In genomic region chr18:50374170-50374752, GRCh38 we compare ENCODE assay signal across 8 cellular contexts. TPM values are rescaled to one million over a fixed set of nuclear protein-coding genes. Genes with fewer than 3 reads are reported as not detected.
DNase-seq lines count a peak whose midpoint lies in the region; ATAC-seq, FAIRE-seq and TF ChIP-seq lines count a peak whose summit lies in the region.

No MANE protein-coding gene starts in this region.

- H3K36me3 ChIP-seq in astrocyte (ENCODE audit: insufficient read depth, low read length) = no peaks in the 10 kb centered on the region
- no peaks in the 10 kb centered on the region for H3K36me3 ChIP-seq in suprapubic skin

- WGBS in suprapubic skin = 66% methylated on average over 8 of the region's 8 CpGs

- TF ChIP-seq CTCF in astrocyte (IDR thresholded peaks at IDR 0.05; ENCODE audit: insufficient read depth, low read depth, low read length) = no peak
- TF ChIP-seq CTCF in suprapubic skin (IDR thresholded peaks at IDR 0.05) = no peak
- TF ChIP-seq CTCF in GM13976 (IDR thresholded peaks at IDR 0.05; ENCODE audit: borderline replicate concordance, control extremely low read depth, extremely low read depth, insufficient read depth, missing control alignments) = no peak

- H3K4me1 Mint-ChIP-seq in T-helper 1 cell treated with Interleukin-12 subunit alpha and Interleukin-12 subunit beta and Interleukin-4 antibody, amounts not matched to agents 30 μg/mL and 1 μg/mL, for 36 hours (ENCODE audit: low read depth) = peaks cover 18% of the 10 kb centered on the region
- H3K4me1 Mint-ChIP-seq in astrocyte (ENCODE audit: low read depth, unreplicated experiment) = no peaks in the 10 kb centered on the region

- no peak for DNase-seq in T-helper 1 cell
- DNase-seq in astrocyte (ENCODE audit: low read depth) = no peak
- DNase-seq in kidney tubule cell (ENCODE audit: low spot score) = peak; percentile 9
- no peak for DNase-seq in suprapubic skin (ENCODE audit: low spot score in 2 of 2)
- no peak for DNase-seq in GM13976 (ENCODE audit: low spot score)

- H3K4me3 ChIP-seq in astrocyte (ENCODE audit: insufficient read depth, low read depth, low read length) (peak overlapping the region; percentile 90), suprapubic skin (peak overlapping the region; percentile 63)

- peaks cover 22% of the 10 kb centered on the region for H3K9me3 Mint-ChIP-seq in T-helper 1 cell treated with Interleukin-12 subunit alpha and Interleukin-12 subunit beta and Interleukin-4 antibody, amounts not matched to agents 30 μg/mL and 1 μg/mL, for 36 hours
- peaks cover under 1% of the 10 kb centered on the region for H3K9me3 Mint-ChIP-seq in astrocyte (ENCODE audit: unreplicated experiment)

- H3K27ac ChIP-seq in astrocyte (ENCODE audit: low read depth, low read length) (peak overlapping the region; percentile 36), suprapubic skin (peak overlapping the region; percentile 56)

- TF ChIP-seq POLR2A in suprapubic skin (IDR thresholded peaks at IDR 0.05) = no peak

- H3K27me3 ChIP-seq in astrocyte (ENCODE audit: insufficient read depth, low read length) = no peaks in the 10 kb centered on the region
- H3K27me3 ChIP-seq in suprapubic skin = no peaks in the 10 kb centered on the region

- H3K27ac Mint-ChIP-seq in T-helper 1 cell treated with Interleukin-12 subunit alpha and Interleukin-12 subunit beta and Interleukin-4 antibody, amounts not matched to agents 30 μg/mL and 1 μg/mL, for 36 hours = peak overlapping the region; percentile 87
- H3K27ac Mint-ChIP-seq in astrocyte (ENCODE audit: unreplicated experiment) = peak overlapping the region; percentile 78

- peak overlapping the region; percentile 88 for H3K4me2 ChIP-seq in astrocyte (ENCODE audit: low read length)

- H3K36me3 Mint-ChIP-seq in T-helper 1 cell treated with Interleukin-12 subunit alpha and Interleukin-12 subunit beta and Interleukin-4 antibody, amounts not matched to agents 30 μg/mL and 1 μg/mL, for 36 hours (ENCODE audit: low read depth) = peaks cover 4% of the 10 kb centered on the region
- no peaks in the 10 kb centered on the region for H3K36me3 Mint-ChIP-seq in astrocyte (ENCODE audit: low read depth, unreplicated experiment)

- peaks cover 20% of the 10 kb centered on the region for H3K79me2 ChIP-seq in astrocyte (ENCODE audit: insufficient read depth, low read length)

- H2AFZ ChIP-seq in astrocyte (ENCODE audit: low read depth, low read length) = peak overlapping the region; percentile 95

- ATAC-seq in GM21423 (IDR thresholded peaks at IDR 0.05; ENCODE audit: unreplicated experiment) (no peak), GM21786 (IDR thresholded peaks at IDR 0.05; ENCODE audit: unreplicated experiment) (no peak)

- peak overlapping the region; percentile 87 for H3K4me3 Mint-ChIP-seq in T-helper 1 cell treated with Interleukin-12 subunit alpha and Interleukin-12 subunit beta and Interleukin-4 antibody, amounts not matched to agents 30 μg/mL and 1 μg/mL, for 36 hours
- H3K4me3 Mint-ChIP-seq in astrocyte (ENCODE audit: unreplicated experiment) = peak overlapping the region; percentile 82

- no peak for FAIRE-seq in astrocyte (lab: Jason Lieb, UNC)

- no peaks in the 10 kb centered on the region for H3K9me3 ChIP-seq in astrocyte (ENCODE audit: insufficient read depth, low read depth, low read length)
- H3K9me3 ChIP-seq in suprapubic skin = peaks cover 4% of the 10 kb centered on the region

- no peaks in the 10 kb centered on the region for H4K20me1 ChIP-seq in astrocyte (ENCODE audit: insufficient read depth, low read length)

- H3K4me1 ChIP-seq in astrocyte (ENCODE audit: insufficient read depth, low read length) (no peaks in the 10 kb centered on the region), suprapubic skin (peaks cover 14% of the 10 kb centered on the region)

- peaks cover 14% of the 10 kb centered on the region for H3K27me3 Mint-ChIP-seq in T-helper 1 cell treated with Interleukin-12 subunit alpha and Interleukin-12 subunit beta and Interleukin-4 antibody, amounts not matched to agents 30 μg/mL and 1 μg/mL, for 36 hours (ENCODE audit: low read depth)
- H3K27me3 Mint-ChIP-seq in astrocyte (ENCODE audit: low read depth, unreplicated experiment) = no peaks in the 10 kb centered on the region

- no peak for TF ChIP-seq EP300 in suprapubic skin (IDR thresholded peaks at IDR 0.05)

- in situ Hi-C loops in GM13976 (cut with MboI; ENCODE audit: low sequenced_read_pairs, unreplicated experiment) = loop anchor here (25.0 kb wide), 1 partner anchor 362 kb away; no protein-coding TSS in a partner anchor

- H3K9ac ChIP-seq in astrocyte (ENCODE audit: low read length) = peak overlapping the region; percentile 62

RNA-seq across cellular contexts. Expression of gene SKA1, which starts 0.6 kb away (rescaled TPM):
- total RNA-seq in astrocyte = 1.2 and 2.6 TPM in 2 replicates
- total RNA-seq in suprapubic skin = 1 to 10 TPM in 1 of 4 donors, under 1 TPM in 3; 0.51 to 2.9 (median 0.92) TPM
